Comparison of ENCODE assay signal across 13 cellular contexts in genomic region chr17:45306094-45306493, GRCh38. TPM values are rescaled to one million over a fixed set of nuclear protein-coding genes. Genes with fewer than 3 reads are reported as not detected.
DNase-seq lines count a peak whose midpoint lies in the region; ATAC-seq and TF ChIP-seq lines count a peak whose summit lies in the region.
"Had no signal": no experiment of that assay in that cellular context is flagged by ENCODE, and none has a peak within 500 bp of the region (broad histone marks: within the 10 kb centered on the region; RNA-seq: fewer than 3 reads in every experiment).

No MANE protein-coding gene starts in this region.

- H2AFZ ChIP-seq in hepatocyte = no peak overlapping the region
- H2AFZ ChIP-seq: PC-9 had no signal

- no peaks in the 10 kb centered on the region for H3K27me3 Mint-ChIP-seq in naive B cell

- H3K27me3 ChIP-seq in right atrium auricular region (no peaks in the 10 kb centered on the region), adipocyte (replicated peaks; ENCODE audit: control insufficient read depth, insufficient read depth, low read length) (no peaks in the 10 kb centered on the region), uterus (no peaks in the 10 kb centered on the region), hepatocyte (no peaks in the 10 kb centered on the region)

- H3K4me1 ChIP-seq in right atrium auricular region = peaks cover 0 to 82% of the 10 kb centered on the region in 2 donors
- H3K4me1 ChIP-seq in adipocyte (ENCODE audit: control insufficient read depth, insufficient read depth, low read length) = peaks cover 59% of the 10 kb centered on the region
- H3K4me1 ChIP-seq in uterus = peaks cover 11 to 22% of the 10 kb centered on the region in 2 donors
- H3K4me1 ChIP-seq in hepatocyte (ENCODE audit: insufficient read depth) = peaks cover 3% of the 10 kb centered on the region

- peaks cover 48 to 89% (median 74%) of the 10 kb centered on the region in 3 donors for H3K4me1 Mint-ChIP-seq in naive B cell

- peak overlapping the region; percentile 10 for H3K9ac ChIP-seq in adipocyte (ENCODE audit: low read length)

- H3K4me2 ChIP-seq in hepatocyte = no peak overlapping the region
- H3K4me2 ChIP-seq: PC-9 had no signal

- no peaks in the 10 kb centered on the region for H3K9me3 Mint-ChIP-seq in naive B cell

- DNase-seq in right atrium auricular region (ENCODE audit: low spot score) = no peak
- no peak for DNase-seq in Right ventricle myocardium superior
- no peak for DNase-seq in adipocyte (ENCODE audit: low read depth)
- DNase-seq in naive B cell = no peak
- DNase-seq in uterus = no peak
- no peak for DNase-seq in hepatocyte (ENCODE audit: low spot score)
- DNase-seq in stimulated activated CD4-positive, alpha-beta T cell treated with anti-CD3 and anti-CD28 coated beads, Interleukin-2, amount 100 ng/mL, for 24 hours = no peak
- DNase-seq: activated gamma-delta T cell; KG1; NCI-H2171 treated with DMSO at 0.1 percent for 48 hours; PC-9; stimulated activated naive CD4-positive, alpha-beta T cell treated with Interleukin-2 at 50 U/mL for 16 hours had no signal

- TF ChIP-seq POLR2A in uterus (IDR thresholded peaks at IDR 0.05) = no peak

- H4K20me1 ChIP-seq in hepatocyte (ENCODE audit: insufficient read depth, poor library complexity, severe bottlenecking) = peaks cover 5% of the 10 kb centered on the region

- TF ChIP-seq CTCF in right atrium auricular region (IDR thresholded peaks at IDR 0.05) (no peak), uterus (IDR thresholded peaks at IDR 0.05) (no peak), hepatocyte (IDR thresholded peaks at IDR 0.05; ENCODE audit: poor library complexity) (no peak)

- peaks cover 0 to 5% of the 10 kb centered on the region in 2 donors for H3K36me3 Mint-ChIP-seq in naive B cell

- no peaks in the 10 kb centered on the region for H3K9me2 ChIP-seq in hepatocyte (replicated peaks; ENCODE audit: insufficient read depth)

- H3K27ac Mint-ChIP-seq in naive B cell = peak overlapping the region in 4 of 6 donors; percentile 76 to 97 (median 85)

- H3K9me3 ChIP-seq in right atrium auricular region (no peaks in the 10 kb centered on the region), adipocyte (ENCODE audit: control insufficient read depth, low read length) (no peaks in the 10 kb centered on the region), uterus (no peaks in the 10 kb centered on the region), hepatocyte (ENCODE audit: low read depth) (no peaks in the 10 kb centered on the region)

- H3K79me2 ChIP-seq in hepatocyte = peaks cover 69% of the 10 kb centered on the region

- 81% methylated on average over 4 of the region's 4 CpGs for WGBS in hepatocyte (ENCODE audit: low lambda C conversion rate, missing lambda C conversion rate)

- peak overlapping the region in 4 of 8 donors; percentile 22 to 39 (median 30) for H3K4me3 Mint-ChIP-seq in naive B cell

- H3K36me3 ChIP-seq in right atrium auricular region = no peaks in the 10 kb centered on the region
- no peaks in the 10 kb centered on the region for H3K36me3 ChIP-seq in adipocyte (ENCODE audit: control insufficient read depth, insufficient read depth, low read length, severe bottlenecking)
- H3K36me3 ChIP-seq in uterus = no peaks in the 10 kb centered on the region
- H3K36me3 ChIP-seq in hepatocyte (replicated peaks; ENCODE audit: insufficient read depth, low read depth) = no peaks in the 10 kb centered on the region

- intact Hi-C loops in Right ventricle myocardium superior (cut with DNase I) (no loop called here), uterus (cut with DNase I; ENCODE audit: low total_unique reads) (no loop called here)

- H3K4me3 ChIP-seq in right atrium auricular region (no peak overlapping the region), adipocyte (ENCODE audit: low read length) (no peak overlapping the region), uterus (no peak overlapping the region), hepatocyte (no peak overlapping the region)
- H3K4me3 ChIP-seq: PC-9 had no signal

- ATAC-seq in Right ventricle myocardium superior (ENCODE audit: poor library complexity) = no peak
- no peak for ATAC-seq in naive B cell (ENCODE audit: low read depth in 2 of 2)
- ATAC-seq in GM21447 (IDR thresholded peaks at IDR 0.05; ENCODE audit: unreplicated experiment) = no peak

- H3K27ac ChIP-seq in right atrium auricular region (peak overlapping the region; percentile 96 to 97), uterus (peak overlapping the region; percentile 85 to 86), hepatocyte (no peak overlapping the region)
- H3K27ac ChIP-seq: PC-9 had no signal

RNA-seq across cellular contexts. Expression of gene MAP3K14, which starts 10.7 kb away (rescaled TPM):
- total RNA-seq in right atrium auricular region (10 to 100 TPM in 1 of 2 donors, 1 to 10 TPM in 1; 8.2 to 10.6 TPM), Right ventricle myocardium superior (12.2 TPM), uterus (10 to 100 TPM in 1 of 4 donors, 1 to 10 TPM in 3; 1.0 to 22.1 (median 4.9) TPM), hepatocyte (2.3 and 3.0 TPM in 2 replicates)
- polyA plus RNA-seq in naive B cell (ENCODE audit: low read depth in 6 of 6) (10 to 100 TPM; 13.3 to 38.9 (median 19.1) TPM), hepatocyte (3.0 TPM in 2 replicates)

RNA-seq across cellular contexts. Expression of gene SPATA32, which starts 44.2 kb away (rescaled TPM):
- not detected for total RNA-seq in right atrium auricular region
- not detected for total RNA-seq in Right ventricle myocardium superior
- polyA plus RNA-seq in naive B cell (ENCODE audit: low read depth in 6 of 6) = 1 to 10 TPM in 1 of 6 donors, under 1 TPM in 4, not detected in 1; 0.16 to 4.6 (median 0.31) TPM
- not detected for total RNA-seq in uterus
- not detected in 2 replicates for total RNA-seq in hepatocyte
- polyA plus RNA-seq in hepatocyte = 0.19 and 0.31 TPM in 2 replicates
